8 cellular contexts compared by ENCODE assay signal in the genomic region with DNA sequence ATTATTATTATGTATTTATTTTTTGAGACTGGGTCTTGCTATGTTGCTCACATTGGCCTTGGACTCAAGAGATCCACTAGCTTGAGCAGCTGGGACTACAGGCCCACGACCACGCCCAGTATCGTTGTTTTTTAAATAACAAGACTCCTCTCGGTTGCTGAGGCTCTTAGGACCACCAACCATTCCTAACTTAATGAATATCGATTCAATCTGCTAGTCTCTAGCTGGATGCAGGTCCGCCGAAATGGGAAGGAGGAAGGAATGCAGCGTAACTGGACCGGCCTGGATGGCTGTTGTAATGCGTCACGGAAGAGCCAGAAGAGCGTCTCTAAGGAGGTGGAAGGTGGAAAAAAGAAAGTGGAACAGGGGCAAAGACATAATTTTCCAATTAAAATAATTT. TPM values are rescaled to one million over a fixed set of nuclear protein-coding genes. Genes with fewer than 3 reads are reported as not detected.
A peak's percentile ranks its signal among the peaks of the same experiment; 100 is the strongest.
DNase-seq lines count a peak whose midpoint lies in the region; ATAC-seq and TF ChIP-seq lines count a peak whose summit lies in the region.

No MANE protein-coding gene starts in this region.

- peak overlapping the region; percentile 88 to 93 for H3K4me3 ChIP-seq in Panc1 (ENCODE audit: low read depth in 2 of 2, low read length in 2 of 2)
- H3K4me3 ChIP-seq in esophagus squamous epithelium: peak overlapping the region; percentile 59 to 99 (median 84)

- intact Hi-C loops in Panc1 (cut with micrococcal nuclease; ENCODE audit: unreplicated experiment): no loop called here
- intact Hi-C loops in esophagus squamous epithelium (cut with DNase I): no loop called here

- no peaks in the 10 kb centered on the region for H3K27me3 ChIP-seq in Panc1 (ENCODE audit: control insufficient read depth, insufficient read depth, low read length)
- no peaks in the 10 kb centered on the region for H3K27me3 ChIP-seq in esophagus squamous epithelium

- CTCF ChIA-PET in Panc1 (lab: Charles Lee): no interaction called here

- H3K4me1 Mint-ChIP-seq in progenitor cell of endocrine pancreas (ENCODE audit: low read depth): peaks cover 66% of the 10 kb centered on the region

- peak overlapping the region; percentile 100 for H3K27ac ChIP-seq in Panc1 (ENCODE audit: low read length)
- peak overlapping the region; percentile 98 to 100 (median 98) for H3K27ac ChIP-seq in esophagus squamous epithelium

- H3K27me3 Mint-ChIP-seq in progenitor cell of endocrine pancreas: peaks cover 8% of the 10 kb centered on the region

- DNase-seq in EH (ENCODE audit: low read depth) (peak; percentile 63), Panc1 (ENCODE audit: low read depth, low spot score) (no peak), esophagus squamous epithelium (lab: John Stamatoyannopoulos, UW) (no peak), progenitor cell of endocrine pancreas (ENCODE audit: low spot score, unreplicated experiment) (no peak), T1000 (lab: John Stamatoyannopoulos, UW) (no peak)

- whole genome bisulfite sequencing in esophagus squamous epithelium, 2 donors: 19 to 35% methylated on average over 10 to 12 of the region's 12 CpGs

- TF ChIP-seq CTCF in Panc1 (IDR thresholded peaks at IDR 0.05) (no peak), esophagus squamous epithelium (IDR thresholded peaks at IDR 0.05) (no peak), progenitor cell of endocrine pancreas (IDR thresholded peaks at IDR 0.05; ENCODE audit: unreplicated experiment) (no peak)

- TF ChIP-seq POLR2A in esophagus squamous epithelium (IDR thresholded peaks at IDR 0.05): no peak

- in situ Hi-C loops in Panc1 (cut with HindIII; ENCODE audit: low pct_unique_long_range_greater_than_20kb, low sequenced_read_pairs): no loop called here

- POLR2A ChIA-PET in Panc1 (lab: Charles Lee): no interaction called here

- no peaks in the 10 kb centered on the region for H3K9me3 Mint-ChIP-seq in progenitor cell of endocrine pancreas (ENCODE audit: low read depth)

- peak overlapping the region; percentile 97 for H3K27ac Mint-ChIP-seq in progenitor cell of endocrine pancreas

- H3K36me3 Mint-ChIP-seq in progenitor cell of endocrine pancreas (ENCODE audit: insufficient read depth): peaks cover 6% of the 10 kb centered on the region

- BruUV-seq in Panc1 (replicated peaks; lab: Mats Ljungman, UMichigan): TSS peak; percentile 53

- H3K4me1 ChIP-seq in Panc1 (ENCODE audit: control insufficient read depth, insufficient read depth, low read length) (peaks cover 66% of the 10 kb centered on the region), esophagus squamous epithelium (peaks cover 38 to 84% (median 46%) of the 10 kb centered on the region in 3 donors)

- H3K36me3 ChIP-seq in Panc1 (ENCODE audit: control insufficient read depth, insufficient read depth, low read length) (peaks cover 31% of the 10 kb centered on the region), esophagus squamous epithelium (peaks cover 0 to 18% (median 8%) of the 10 kb centered on the region in 3 donors)

- no peak for ATAC-seq in Panc1
- no peak for ATAC-seq in GM18861 (IDR thresholded peaks at IDR 0.05; ENCODE audit: unreplicated experiment)
- ATAC-seq in GM18867 (IDR thresholded peaks at IDR 0.05; ENCODE audit: unreplicated experiment): no peak
- no peak for ATAC-seq in GM21723 (IDR thresholded peaks at IDR 0.05; ENCODE audit: unreplicated experiment)

- H3K4me3 Mint-ChIP-seq in progenitor cell of endocrine pancreas (ENCODE audit: low read depth): peak overlapping the region; percentile 87

- H3K9me3 ChIP-seq in Panc1 (ENCODE audit: control insufficient read depth, insufficient read depth, low read depth, low read length): no peaks in the 10 kb centered on the region
- H3K9me3 ChIP-seq in esophagus squamous epithelium: no peaks in the 10 kb centered on the region

RNA-seq across cellular contexts. Expression of gene ANXA2, which starts 1.7 kb away (rescaled TPM):
- 1,903 TPM for total RNA-seq in Panc1 (2021; ENCODE audit: unreplicated experiment)
- polyA plus RNA-seq in Panc1 (2012; ENCODE audit: insufficient read length): 1,847 TPM
- 1,000 to 10,000 TPM; 2,116 to 2,445 (median 2,399) TPM for total RNA-seq in esophagus squamous epithelium
- 311 and 366 TPM in 2 replicates for total RNA-seq in progenitor cell of endocrine pancreas
